ENCODE assay signal across 34 cellular contexts in the genomic region with DNA sequence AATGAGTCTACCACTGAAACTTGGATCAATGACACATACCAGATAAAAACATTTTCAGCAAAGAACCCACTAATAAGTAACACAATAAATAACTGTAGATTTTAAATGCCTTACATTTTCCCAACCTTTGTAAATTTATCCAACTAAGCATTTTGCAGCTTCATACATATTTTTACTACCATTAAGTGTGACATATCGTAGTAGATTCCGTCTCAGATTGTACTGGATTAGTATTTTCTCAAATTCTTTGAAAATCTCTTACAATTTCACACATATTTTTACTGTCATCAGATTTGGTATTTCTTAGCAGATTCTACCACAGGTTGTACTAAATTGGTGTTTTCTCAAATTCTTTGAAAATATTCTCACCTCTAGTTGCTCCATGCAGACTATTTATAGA.
"Had no signal": no experiment of that assay in that cellular context is flagged by ENCODE, and none has a peak within 500 bp of the region (broad histone marks: within the 10 kb centered on the region; RNA-seq: fewer than 3 reads in every experiment).

No MANE protein-coding gene starts in this region.

- H3K4me3 ChIP-seq: adrenal gland, ascending aorta, body of pancreas, breast epithelium, cardiac muscle cell had no signal

- H3K36me3 ChIP-seq: adrenal gland, ascending aorta, brain microvascular endothelial cell, breast epithelium, cardiac muscle cell had no signal

- H3K9me3 ChIP-seq: adrenal gland, ascending aorta, body of pancreas, breast epithelium had no signal

- FAIRE-seq: astrocyte, bronchial epithelial cell had no signal

- DNase-seq: activated effector memory CD4-positive, alpha-beta T cell treated with anti-CD3 and anti-CD28 coated beads, Interleukin-2, amount 50 U/mL, for 16 hours; activated effector memory CD4-positive, alpha-beta T cell treated with Interleukin-2 at 50 U/mL for 16 hours; activated gamma-delta T cell; activated gamma-delta T cell treated with Interleukin-2 at 50 U/mL for 16 hours; activated naive CD4-positive, alpha-beta T cell; activated naive CD4-positive, alpha-beta T cell treated with anti-CD3 and anti-CD28 coated beads for 36 hours; activated naive CD4-positive, alpha-beta T cell treated with anti-CD3 and anti-CD28 coated beads, Interleukin-2, amount 10 ng/mL, durations not matched to agents 7 days and 5 days; activated naive CD4-positive, alpha-beta T cell treated with anti-CD3 and anti-CD28 coated beads, Interleukin-2, amount 50 U/mL, for 16 hours; activated naive CD4-positive, alpha-beta T cell treated with Interleukin-2 at 50 U/mL for 16 hours; activated naive CD8-positive, alpha-beta T cell treated with anti-CD3 and anti-CD28 coated beads for 36 hours; activated naive CD8-positive, alpha-beta T cell treated with anti-CD3 and anti-CD28 coated beads, Interleukin-2, amount 10 ng/mL, durations not matched to agents 7 days and 5 days; activated naive CD8-positive, alpha-beta T cell treated with anti-CD3 and anti-CD28 coated beads, Interleukin-2, amount 50 U/mL, for 24 hours; activated T-cell treated with anti-CD3 and anti-CD28 coated beads, Interleukin-2, amount 50 U/mL, for 1 hour; activated T-cell treated with anti-CD3 and anti-CD28 coated beads, Interleukin-2, amount 50 U/mL, for 24 hours; activated T-cell treated with anti-CD3 and anti-CD28 coated beads, Interleukin-2, amount 50 U/mL, for 4 hours; activated T-cell treated with anti-CD3 and anti-CD28 coated beads, Interleukin-2, amount 50 U/mL, for 48 hours; activated T-cell treated with anti-CD3 and anti-CD28 coated beads, Interleukin-2, amount 50 U/mL, for 72 hours; adrenal gland; amniotic stem cell; amygdala; anterior cingulate cortex; aorta; body of pancreas; brain microvascular endothelial cell; caudate nucleus; central memory CD4-positive, alpha-beta T cell; cerebellar nuclear complex had no signal

- H3K27ac ChIP-seq: adrenal gland, ascending aorta, body of pancreas, brain microvascular endothelial cell, breast epithelium, cardiac muscle cell had no signal

- ATAC-seq: activated naive CD4-positive, alpha-beta T cell treated with anti-CD3 and anti-CD28 coated beads, Interleukin-2, amount 50 U/mL, for 72 hours; activated naive CD8-positive, alpha-beta T cell treated with anti-CD3 and anti-CD28 coated beads, Interleukin-2, amount 50 U/mL, for 24 hours; activated T-cell treated with anti-CD3 and anti-CD28 coated beads, Interleukin-2, amount 50 U/mL, for 4 hours; activated T-cell treated with anti-CD3 and anti-CD28 coated beads, Interleukin-2, amount 50 U/mL, for 72 hours; activated T-helper 17 cell treated with anti-CD3 and anti-CD28 coated beads, Interleukin-2, amount 50 U/mL, for 72 hours; body of pancreas had no signal

- H3K4me1 ChIP-seq: adrenal gland, ascending aorta, body of pancreas, breast epithelium had no signal

- H3K27me3 ChIP-seq: adrenal gland, ascending aorta, body of pancreas, brain microvascular endothelial cell, breast epithelium had no signal
